ENCODE assay signal across 9 cellular contexts in genomic region chr10:35639651-35640311, GRCh38. TPM values are rescaled to one million over a fixed set of nuclear protein-coding genes. Genes with fewer than 3 reads are reported as not detected.
DNase-seq lines count a peak whose midpoint lies in the region; ATAC-seq, FAIRE-seq and TF ChIP-seq lines count a peak whose summit lies in the region.
"Had no signal": no experiment of that assay in that cellular context is flagged by ENCODE, and none has a peak within 500 bp of the region (broad histone marks: within the 10 kb centered on the region; RNA-seq: fewer than 3 reads in every experiment).

No MANE protein-coding gene starts in this region.

- H3K27ac Mint-ChIP-seq in activated CD4-positive, alpha-beta T cell treated with anti-CD3 and anti-CD28 coated beads, Interleukin-2, amount 10 ng/mL, durations not matched to agents 7 days and 5 days = no peak overlapping the region

- CTCF ChIA-PET in activated CD4-positive, alpha-beta T cell treated with anti-CD3 and anti-CD28 coated beads, Interleukin-2, amount 10 ng/mL, durations not matched to agents 7 days and 5 days (lab: Charles Lee) = no interaction called here
- CTCF ChIA-PET in K562 (lab: Yijun Ruan, JAX; ENCODE audit: low intra/inter-chr PET ratio) = no interaction called here

- FAIRE-seq in K562 (lab: Jason Lieb, UNC) = no peak

- H3K9ac ChIP-seq in K562 (ENCODE audit: insufficient read depth in 1 of 2, low read depth in 2 of 2, low read length in 2 of 2) = no peak overlapping the region

- no peaks in the 10 kb centered on the region for H3K9me1 ChIP-seq in K562 (ENCODE audit: control insufficient read depth, insufficient read depth, low read length)

- H3K4me1 Mint-ChIP-seq in activated CD4-positive, alpha-beta T cell treated with anti-CD3 and anti-CD28 coated beads, Interleukin-2, amount 10 ng/mL, durations not matched to agents 7 days and 5 days = peaks cover 25% of the 10 kb centered on the region

- H3K36me3 Mint-ChIP-seq in activated CD4-positive, alpha-beta T cell treated with anti-CD3 and anti-CD28 coated beads, Interleukin-2, amount 10 ng/mL, durations not matched to agents 7 days and 5 days (ENCODE audit: low read depth) = no peaks in the 10 kb centered on the region

- H3K4me1 ChIP-seq in K562 (replicated peaks in 1 of 2; ENCODE audit: control insufficient read depth in 2 of 2, insufficient read depth in 2 of 2, low read length in 2 of 2) (peaks cover 6 to 40% of the 10 kb centered on the region in 2 experiments; a peak in 3 of 5 replicates), right lobe of liver (peaks cover 0 to 12% (median 4%) of the 10 kb centered on the region in 4 donors), tibial artery (peaks cover 0 to 55% (median 25%) of the 10 kb centered on the region in 4 donors)

- no peak overlapping the region for H2AFZ ChIP-seq in K562 (ENCODE audit: low read depth, low read length)

- POLR2A ChIA-PET in activated CD4-positive, alpha-beta T cell treated with anti-CD3 and anti-CD28 coated beads, Interleukin-2, amount 10 ng/mL, durations not matched to agents 7 days and 5 days (lab: Charles Lee) = no interaction called here
- POLR2A ChIA-PET in K562 (lab: Yijun Ruan, JAX) = no interaction called here

- H3K9me3 ChIP-seq in K562 (replicated peaks; ENCODE audit: control insufficient read depth, insufficient read depth, low read depth, low read length) (no peaks in the 10 kb centered on the region), right lobe of liver (no peaks in the 10 kb centered on the region), tibial artery (no peaks in the 10 kb centered on the region)

- H3K9me3 Mint-ChIP-seq in activated CD4-positive, alpha-beta T cell treated with anti-CD3 and anti-CD28 coated beads, Interleukin-2, amount 10 ng/mL, durations not matched to agents 7 days and 5 days = no peaks in the 10 kb centered on the region

- no peak for TF ChIP-seq EP300 in K562 (IDR thresholded peaks at IDR 0.05; ENCODE audit: low read length)

- H3K79me2 ChIP-seq in K562 (ENCODE audit: control insufficient read depth, insufficient read depth, low read length) = no peaks in the 10 kb centered on the region

- H3K27ac ChIP-seq in K562 (ENCODE audit: extremely low read depth, low read depth, low read length) = no peak overlapping the region
- H3K27ac ChIP-seq in right lobe of liver = no peak overlapping the region
- H3K27ac ChIP-seq in tibial artery = peak overlapping the region; percentile 40 to 71

- in situ Hi-C loops in K562 (cut with MboI) = loop anchor here (10.0 to 25.0 kb wide), 2 partner anchors 1248 to 1835 kb away; no protein-coding TSS in a partner anchor

- no peak for TF ChIP-seq POLR2A in K562 (conservative IDR thresholded peaks at IDR 0.05)
- TF ChIP-seq POLR2A in right lobe of liver (IDR thresholded peaks at IDR 0.05) = no peak

- WGBS in K562 (ENCODE audit: insufficient coverage, low coverage, missing lambda C conversion rate) = 97% methylated on average over 36 of the region's 64 CpGs
- 53% methylated on average over 14 of the region's 64 CpGs for WGBS in right lobe of liver (ENCODE audit: insufficient coverage, low coverage, low lambda C conversion rate, missing lambda C conversion rate)

- H3K27me3 ChIP-seq in K562 (ENCODE audit: control insufficient read depth in 2 of 2, insufficient read depth in 2 of 2, low read length in 2 of 2) (peaks cover 7 to 20% of the 10 kb centered on the region in 2 experiments; a peak in 4 of 5 replicates), right lobe of liver (no peaks in the 10 kb centered on the region), tibial artery (no peaks in the 10 kb centered on the region)

- peak overlapping the region; percentile 47 for H3K4me3 Mint-ChIP-seq in activated CD4-positive, alpha-beta T cell treated with anti-CD3 and anti-CD28 coated beads, Interleukin-2, amount 10 ng/mL, durations not matched to agents 7 days and 5 days

- H3K4me2 ChIP-seq in K562 (ENCODE audit: insufficient read depth, low read length) = no peak overlapping the region

- DNase-seq in activated CD4-positive, alpha-beta T cell treated with anti-CD3 and anti-CD28 coated beads, Interleukin-2, amount 10 ng/mL, durations not matched to agents 7 days and 5 days = no peak
- no peak for DNase-seq in activated CD4-positive, alpha-beta T cell treated with anti-CD3 and anti-CD28 coated beads for 4 hours
- no peak for DNase-seq in K562 (ENCODE audit: extremely low read depth in 1 of 4, low spot score in 3 of 4)
- peak in 2 of 3 donors; percentile 28 to 57 for DNase-seq in right lobe of liver
- peak; percentile 37 to 69 for DNase-seq in tibial artery
- no peak for DNase-seq in SIG-M5 treated with dmso at 0.1 percent for 504 hours (lab: John Stamatoyannopoulos, UW; ENCODE audit: unreplicated experiment)

- H3K36me3 ChIP-seq in K562 (ENCODE audit: control insufficient read depth, insufficient read depth, low read length) (no peaks in the 10 kb centered on the region), right lobe of liver (no peaks in the 10 kb centered on the region), tibial artery (no peaks in the 10 kb centered on the region)

- H3K4me3 ChIP-seq in K562 (no peak overlapping the region), right lobe of liver (peak overlapping the region; percentile 16 to 54 (median 24)), tibial artery (peak overlapping the region; percentile 78 to 81)

- intact Hi-C loops in K562 (cut with micrococcal nuclease) = loop anchor here (5.0 to 10.0 kb wide), 4 partner anchors 115 to 1855 kb away; partner anchors contain the start of gene CREM
- intact Hi-C loops in right lobe of liver (cut with DNase I) = loop anchor here (10.0 kb wide), 2 partner anchors 1145 to 1245 kb away; no protein-coding TSS in a partner anchor
- intact Hi-C loops in tibial artery (cut with DNase I; ENCODE audit: low total_unique reads) = loop anchor here (10.0 kb wide), 3 partner anchors 155 to 1245 kb away; partner anchors contain the start of gene CREM

- TF ChIP-seq CTCF in K562 (IDR thresholded peaks at IDR 0.05 in 2 of 3, conservative IDR thresholded peaks at IDR 0.05 in 1 of 3; ENCODE audit: insufficient read depth in 2 of 3, low read depth in 1 of 3, low read length in 3 of 3) (no peak), right lobe of liver (IDR thresholded peaks at IDR 0.05) (no peak), tibial artery (IDR thresholded peaks at IDR 0.05) (peak in 1 of 2 experiments; percentile 23)

- no TSS peak for BruUV-seq in K562 (replicated peaks; lab: Mats Ljungman, UMichigan)

- H3K27me3 Mint-ChIP-seq in activated CD4-positive, alpha-beta T cell treated with anti-CD3 and anti-CD28 coated beads, Interleukin-2, amount 10 ng/mL, durations not matched to agents 7 days and 5 days = peaks cover 71% of the 10 kb centered on the region

- TF ChIP-seq RAD21 in K562 (CRISPR knock-in tag; conservative IDR thresholded peaks at IDR 0.05 in 1 of 2, IDR thresholded peaks at IDR 0.05 in 1 of 2) = no peak

- no peaks in the 10 kb centered on the region for H4K20me1 ChIP-seq in K562 (replicated peaks; ENCODE audit: control insufficient read depth, insufficient read depth, low read length)

- ATAC-seq in K562 = no peak
- no peak for ATAC-seq in right lobe of liver
- no peak for ATAC-seq in HG02571 (IDR thresholded peaks at IDR 0.05; ENCODE audit: unreplicated experiment)
- no peak for ATAC-seq in HG02798 (IDR thresholded peaks at IDR 0.05; ENCODE audit: poor library complexity, unreplicated experiment)

TF ChIP-seq in K562, 482 proteins besides CTCF, POLR2A, EP300 and RAD21 (continues in another document):
- 0 out of 2 replicates have a peak, but pooled peaks have one; percentile 14 for TF ChIP-seq RBFOX2 (IDR thresholded peaks at IDR 0.05; ENCODE audit: low read depth, low read length)
- TF ChIP-seq ETV1 (tag; conservative IDR thresholded peaks at IDR 0.05; ENCODE audit: low read depth) = no peak

RNA-seq across cellular contexts. Expression of gene FZD8, which starts 2.3 kb away (rescaled TPM):
- total RNA-seq in activated CD4-positive, alpha-beta T cell treated with anti-CD3 and anti-CD28 coated beads, Interleukin-2, amount 10 ng/mL, durations not matched to agents 7 days and 5 days = under 1 TPM; 0.15 to 0.22 TPM
- 0.51 and 1.3 TPM in 2 replicates for total RNA-seq in K562 (2011; cell fraction: chromatin; rRNA removed; ENCODE audit: low replicate concordance)
- total RNA-seq in K562 (2011; cell fraction: nucleolus; rRNA removed) = 2.8 and 2.9 TPM in 2 replicates
- total RNA-seq in K562 (2011; cell fraction: nucleoplasm; rRNA removed) = 0.69 and 1.0 TPM in 2 replicates
- total RNA-seq in K562 (2014; rRNA removed) (0.64 and 0.94 TPM in 2 replicates), K562 (2014; rRNA removed; fragmentation: Illumina TruSeq; extraction: Trizol) (0.13 and 0.18 TPM in 2 replicates), K562 (2015; rRNA removed; fragmentation: Illumina TruSeq; extraction: Trizol) (0.29 and 0.30 TPM in 2 replicates), K562 (2021) (1.2 and 1.4 TPM in 2 replicates), right lobe of liver (1 to 10 TPM; 2.3 to 4.6 (median 3.8) TPM)
- polyA plus RNA-seq in K562 (2011; rRNA removed) (0.11 and 0.18 TPM in 2 replicates), K562 (2014; fragmentation: Illumina TruSeq; extraction: Trizol) (0.13 and 0.24 TPM in 2 replicates), K562 (2014; fragmentation: Nextera tagmentation; extraction: Ambion mirVana) (under 1 TPM in 1 of 2 experiments, not detected in 1; 0.03 TPM), K562 (2014; rRNA removed) (0.13 and 0.43 TPM in 2 replicates)
- polyA plus RNA-seq in K562 (2011; cell fraction: cytosol; rRNA removed) = 0.16 and 0.34 TPM in 2 replicates
- polyA plus RNA-seq in K562 (2011; cell fraction: nucleus; rRNA removed) = 0.42 and 0.57 TPM in 2 replicates
- 0.57 and 0.58 TPM in 2 replicates for polyA plus RNA-seq in K562 (2012)
- 0.21 and 0.25 TPM in 2 replicates for polyA minus RNA-seq in K562 (2011; rRNA and poly(A)+ RNA removed)
- polyA minus RNA-seq in K562 (2011; cell fraction: cytosol; rRNA and poly(A)+ RNA removed) = 0.48 and 0.64 TPM in 2 replicates
- polyA minus RNA-seq in K562 (2011; cell fraction: nucleus; rRNA and poly(A)+ RNA removed) = 1.2 and 2.0 TPM in 2 replicates

RNA-seq across cellular contexts. Expression of gene GJD4, which starts 34.6 kb away (rescaled TPM):
- not detected for total RNA-seq in activated CD4-positive, alpha-beta T cell treated with anti-CD3 and anti-CD28 coated beads, Interleukin-2, amount 10 ng/mL, durations not matched to agents 7 days and 5 days
- not detected in 2 replicates for total RNA-seq in K562 (2011; cell fraction: chromatin; rRNA removed; ENCODE audit: low replicate concordance)
- not detected in 2 replicates for total RNA-seq in K562 (2011; cell fraction: nucleolus; rRNA removed)
- not detected in 2 replicates for total RNA-seq in K562 (2011; cell fraction: nucleoplasm; rRNA removed)
- total RNA-seq in K562 (2014; rRNA removed) (not detected in 2 replicates), K562 (2014; rRNA removed; fragmentation: Illumina TruSeq; extraction: Trizol) (not detected in 2 replicates), K562 (2015; rRNA removed; fragmentation: Illumina TruSeq; extraction: Trizol) (not detected in 2 replicates), K562 (2021) (not detected in 2 replicates), right lobe of liver (not detected)
- polyA plus RNA-seq in K562 (2011; rRNA removed) (not detected in 2 replicates), K562 (2014; fragmentation: Illumina TruSeq; extraction: Trizol) (not detected in 2 replicates), K562 (2014; fragmentation: Nextera tagmentation; extraction: Ambion mirVana) (not detected), K562 (2014; rRNA removed) (not detected in 2 replicates)
- polyA plus RNA-seq in K562 (2011; cell fraction: cytosol; rRNA removed) = not detected in 2 replicates
- not detected in 2 replicates for polyA plus RNA-seq in K562 (2011; cell fraction: nucleus; rRNA removed)
- 0.07 TPM in 1 of 2 replicates, not detected in the other for polyA plus RNA-seq in K562 (2012)
- polyA minus RNA-seq in K562 (2011; rRNA and poly(A)+ RNA removed) = not detected in 2 replicates
- not detected in 2 replicates for polyA minus RNA-seq in K562 (2011; cell fraction: cytosol; rRNA and poly(A)+ RNA removed)
- polyA minus RNA-seq in K562 (2011; cell fraction: nucleus; rRNA and poly(A)+ RNA removed) = not detected in 2 replicates
- total RNA-seq: pulmonary artery endothelial cell had no signal

Comparison
In these comparisons a context has a peak if more than half of its experiments do, and no peak if none do; other contexts are left out.
1. DNase-seq: peak in right lobe of liver (2 of 3) and tibial artery (2 of 2); none in activated CD4-positive, alpha-beta T cell treated with anti-CD3 and anti-CD28 coated beads, Interleukin-2, amount 10 ng/mL, durations not matched to agents 7 days and 5 days (single experiment), activated CD4-positive, alpha-beta T cell treated with anti-CD3 and anti-CD28 coated beads for 4 hours (0 of 2), K562 (0 of 4) and SIG-M5 treated with dmso at 0.1 percent for 504 hours (single experiment).
2. H3K27ac ChIP-seq: peak in tibial artery (2 of 2); none in K562 (single experiment) and right lobe of liver (0 of 3).